In the genomic region with DNA sequence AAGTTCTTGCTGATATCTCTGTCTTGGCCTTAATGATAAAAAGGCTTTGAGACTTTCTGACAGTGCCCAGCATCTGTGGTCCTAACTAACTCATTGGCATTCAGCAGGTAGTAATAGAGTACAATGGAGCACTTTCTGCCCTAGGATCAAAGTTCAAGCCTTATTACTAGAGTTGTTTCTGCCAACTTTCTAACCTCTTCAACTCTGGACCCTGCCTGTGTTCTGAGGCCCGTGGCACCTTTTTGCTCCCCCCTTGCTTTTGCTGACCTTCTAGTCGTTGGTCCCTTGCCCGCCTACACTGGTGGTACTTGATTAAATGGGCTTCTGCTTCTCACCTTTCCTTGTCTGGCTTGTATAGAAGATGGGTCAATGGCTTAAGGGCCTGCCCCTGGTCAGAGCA, we compare ENCODE assay signal across 26 cellular contexts.
"Had no signal": no experiment of that assay in that cellular context is flagged by ENCODE, and none has a peak within 500 bp of the region (broad histone marks: within the 10 kb centered on the region; RNA-seq: fewer than 3 reads in every experiment).

No MANE protein-coding gene starts in this region.

- H3K9me3 ChIP-seq: gastrocnemius medialis, stomach, thyroid gland had no signal

- DNase-seq: caudate nucleus; cerebellar nuclear complex; dorsolateral prefrontal cortex; effector CD8-positive, alpha-beta T cell; endodermal cell; foreskin fibroblast; gastrocnemius medialis; head of caudate nucleus; kidney; left ventricle myocardium superior; naive thymus-derived CD4-positive, alpha-beta T cell; stimulated activated CD4-positive, alpha-beta T cell treated with anti-CD3 and anti-CD28 coated beads, Interleukin-2, amount 100 ng/mL, for 24 hours; stimulated activated CD4-positive, alpha-beta T cell treated with anti-CD3 and anti-CD28 coated beads, Interleukin-4, amount 100 ng/mL, for 24 hours; stimulated activated naive CD4-positive, alpha-beta T cell treated with Interleukin-2 at 50 U/mL for 16 hours; stomach; thyroid gland had no signal

- H3K27me3 ChIP-seq: dorsolateral prefrontal cortex, gastrocnemius medialis, neural progenitor cell, stomach, thyroid gland had no signal

- H3K4me1 ChIP-seq: gastrocnemius medialis, neural progenitor cell, stomach, thyroid gland had no signal

- H3K9ac ChIP-seq: neural progenitor cell had no signal

- H3K4me2 ChIP-seq: neural progenitor cell had no signal

- H3K4me1 Mint-ChIP-seq: memory B cell; naive thymus-derived CD4-positive, alpha-beta T cell; stimulated activated effector memory CD8-positive, alpha-beta T cell treated with anti-CD3 and anti-CD28 coated beads, Interleukin-12 subunit alpha, Interleukin-12 subunit beta, amount 100 ng/mL, for 72 hours had no signal

- H3K4me3 Mint-ChIP-seq: endodermal cell; memory B cell; mesothelial cell of epicardium; naive thymus-derived CD4-positive, alpha-beta T cell; nephron; neural progenitor cell; stimulated activated effector memory CD8-positive, alpha-beta T cell treated with anti-CD3 and anti-CD28 coated beads, Interleukin-12 subunit alpha, Interleukin-12 subunit beta, amount 100 ng/mL, for 72 hours; type B pancreatic cell had no signal

- ATAC-seq: esophagus mucosa; gastrocnemius medialis; left ventricle myocardium superior; naive thymus-derived CD4-positive, alpha-beta T cell; sciatic nerve; stimulated activated effector memory CD8-positive, alpha-beta T cell treated with anti-CD3 and anti-CD28 coated beads, Interleukin-12 subunit alpha, Interleukin-12 subunit beta, amount 100 ng/mL, for 72 hours had no signal

- FAIRE-seq: kidney had no signal

- H3K27ac Mint-ChIP-seq: endodermal cell; memory B cell; mesothelial cell of epicardium; naive thymus-derived CD4-positive, alpha-beta T cell; nephron; neural progenitor cell; stimulated activated effector memory CD8-positive, alpha-beta T cell treated with anti-CD3 and anti-CD28 coated beads, Interleukin-12 subunit alpha, Interleukin-12 subunit beta, amount 100 ng/mL, for 72 hours; type B pancreatic cell had no signal

- H3K27ac ChIP-seq: dorsolateral prefrontal cortex, epithelial cell of prostate, gastrocnemius medialis, neural progenitor cell, stomach, thyroid gland had no signal

- H3K4me3 ChIP-seq: dorsolateral prefrontal cortex, gastrocnemius medialis, lung, neural progenitor cell, stomach, thyroid gland had no signal

- H3K36me3 Mint-ChIP-seq: memory B cell; mesothelial cell of epicardium; naive thymus-derived CD4-positive, alpha-beta T cell; neural progenitor cell; stimulated activated effector memory CD8-positive, alpha-beta T cell treated with anti-CD3 and anti-CD28 coated beads, Interleukin-12 subunit alpha, Interleukin-12 subunit beta, amount 100 ng/mL, for 72 hours; type B pancreatic cell had no signal

- H2AFZ ChIP-seq: neural progenitor cell had no signal

- H3K9me3 Mint-ChIP-seq: endodermal cell, mesothelial cell of epicardium, nephron, neural progenitor cell had no signal

- H3K36me3 ChIP-seq: gastrocnemius medialis, neural progenitor cell, stomach, thyroid gland had no signal

- H3K27me3 Mint-ChIP-seq: memory B cell; naive thymus-derived CD4-positive, alpha-beta T cell had no signal
